Comparison of ENCODE assay signal across 1 cellular context in genomic region chr4:113145147-113145518, GRCh38.
TF ChIP-seq lines count a peak whose summit lies in the region.

No MANE protein-coding gene starts in this region.

TF ChIP-seq in GM23338, 12 proteins besides CTCF, POLR2A, EP300 and RAD21 (continued from another document):
- TF ChIP-seq ZNF462 (CRISPR knock-in tag; IDR thresholded peaks at IDR 0.05) (no peak), POLR2AphosphoS5 (IDR thresholded peaks at IDR 0.05; ENCODE audit: low read depth) (no peak), ETS1 (IDR thresholded peaks at IDR 0.05) (no peak), STAT1 (IDR thresholded peaks at IDR 0.05; ENCODE audit: unreplicated experiment) (no peak), REST (IDR thresholded peaks at IDR 0.05; ENCODE audit: unreplicated experiment) (no peak), ZNF331 (CRISPR knock-in tag; IDR thresholded peaks at IDR 0.05; ENCODE audit: low read depth) (no peak), NANOG (IDR thresholded peaks at IDR 0.05; ENCODE audit: borderline replicate concordance) (no peak), JUNB (IDR thresholded peaks at IDR 0.05; ENCODE audit: unreplicated experiment) (no peak), EZH2 (IDR thresholded peaks at IDR 0.05; ENCODE audit: low read depth, unreplicated experiment) (no peak), EZH2phosphoT487 (IDR thresholded peaks at IDR 0.05; ENCODE audit: unreplicated experiment) (no peak)
